1 cellular context compared by ENCODE assay signal in the genomic region with DNA sequence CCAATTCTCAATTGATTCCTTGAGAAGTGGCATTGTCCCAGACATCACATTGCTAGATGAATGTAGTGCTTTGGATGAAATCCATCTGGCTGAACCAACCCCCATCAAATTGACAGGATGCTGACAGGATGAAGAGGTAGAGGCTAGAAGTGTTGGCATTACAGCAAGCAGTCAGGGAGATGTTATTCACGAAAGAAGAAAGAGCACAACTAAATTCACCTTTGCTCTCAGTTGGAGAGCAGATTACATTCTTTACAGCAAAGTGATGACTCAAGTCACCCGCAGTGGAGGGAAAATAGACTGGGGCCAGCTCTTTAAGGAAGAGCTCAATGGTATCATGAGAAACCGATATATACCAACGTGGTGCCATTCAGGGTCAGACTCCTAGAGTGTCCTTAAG.
TF ChIP-seq lines count a peak whose summit lies in the region.

No MANE protein-coding gene starts in this region.

TF ChIP-seq in WTC11, 78 proteins besides CTCF, POLR2A, EP300 and RAD21 (continued from another document):
- TF ChIP-seq, protein P1, sequence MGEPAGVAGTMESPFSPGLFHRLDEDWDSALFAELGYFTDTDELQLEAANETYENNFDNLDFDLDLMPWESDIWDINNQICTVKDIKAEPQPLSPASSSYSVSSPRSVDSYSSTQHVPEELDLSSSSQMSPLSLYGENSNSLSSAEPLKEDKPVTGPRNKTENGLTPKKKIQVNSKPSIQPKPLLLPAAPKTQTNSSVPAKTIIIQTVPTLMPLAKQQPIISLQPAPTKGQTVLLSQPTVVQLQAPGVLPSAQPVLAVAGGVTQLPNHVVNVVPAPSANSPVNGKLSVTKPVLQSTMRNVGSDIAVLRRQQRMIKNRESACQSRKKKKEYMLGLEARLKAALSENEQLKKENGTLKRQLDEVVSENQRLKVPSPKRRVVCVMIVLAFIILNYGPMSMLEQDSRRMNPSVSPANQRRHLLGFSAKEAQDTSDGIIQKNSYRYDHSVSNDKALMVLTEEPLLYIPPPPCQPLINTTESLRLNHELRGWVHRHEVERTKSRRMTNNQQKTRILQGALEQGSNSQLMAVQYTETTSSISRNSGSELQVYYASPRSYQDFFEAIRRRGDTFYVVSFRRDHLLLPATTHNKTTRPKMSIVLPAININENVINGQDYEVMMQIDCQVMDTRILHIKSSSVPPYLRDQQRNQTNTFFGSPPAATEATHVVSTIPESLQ (CRISPR knock-in tag; IDR thresholded peaks at IDR 0.05), result no peak
- TF ChIP-seq ZNF232 (CRISPR knock-in tag; IDR thresholded peaks at IDR 0.05) (no peak), TEAD4 (CRISPR knock-in tag; IDR thresholded peaks at IDR 0.05) (no peak), GTF2I (CRISPR knock-in tag; conservative IDR thresholded peaks at IDR 0.05) (no peak)
